Comparison of ENCODE assay signal across 23 cellular contexts in genomic region chr7:152872745-152873118, GRCh38.
"Had no signal": no experiment of that assay in that cellular context is flagged by ENCODE, and none has a peak within 500 bp of the region (broad histone marks: within the 10 kb centered on the region; RNA-seq: fewer than 3 reads in every experiment).

No MANE protein-coding gene starts in this region.

- H3K36me3 Mint-ChIP-seq: natural killer cell had no signal

- H3K4me1 ChIP-seq: gastrocnemius medialis, lower lobe of right lung, parathyroid adenoma, prostate gland, right atrium auricular region, suprapubic skin, transverse colon, vagina had no signal

- DNase-seq: effector CD4-positive, alpha-beta T cell; foreskin fibroblast; gastrocnemius medialis; left ventricle myocardium superior; lower lobe of right lung; natural killer cell; stimulated activated CD4-positive, alpha-beta T cell treated with anti-CD3 and anti-CD28 coated beads, Interleukin-12 subunit alpha, Interleukin-12 subunit beta, amount 100 ng/mL, for 4 hours; stimulated activated CD4-positive, alpha-beta T cell treated with anti-CD3 and anti-CD28 coated beads, Interleukin-1b, Interleukin-23, amount 100 ng/mL, for 48 hours; stimulated activated CD4-positive, alpha-beta T cell treated with anti-CD3 and anti-CD28 coated beads, Interleukin-4, amount 100 ng/mL, for 1 hour; stimulated activated CD8-positive, alpha-beta memory T cell treated with anti-CD3 and anti-CD28 coated beads, Interleukin-4, amount 100 ng/mL, for 48 hours; stimulated activated naive CD4-positive, alpha-beta T cell treated with Interleukin-2 at 50 U/mL for 16 hours; transverse colon had no signal

- H3K9me3 Mint-ChIP-seq: natural killer cell had no signal

- H3K4me3 Mint-ChIP-seq: natural killer cell had no signal

- ATAC-seq: esophagus mucosa, gastrocnemius medialis, left ventricle myocardium superior, natural killer cell, sciatic nerve had no signal

- H3K9me3 ChIP-seq: gastrocnemius medialis, lower lobe of right lung, neutrophil, prostate gland, right atrium auricular region, suprapubic skin, transverse colon, vagina had no signal

- H3K4me3 ChIP-seq: dorsolateral prefrontal cortex, gastrocnemius medialis, lower lobe of right lung, prostate gland, right atrium auricular region, smooth muscle cell, suprapubic skin, transverse colon, vagina had no signal

- H3K27me3 ChIP-seq: dorsolateral prefrontal cortex, gastrocnemius medialis, neutrophil, right atrium auricular region, suprapubic skin, transverse colon, vagina had no signal

- H3K27ac ChIP-seq: dorsolateral prefrontal cortex, epithelial cell of prostate, gastrocnemius medialis, lower lobe of right lung, neutrophil, parathyroid adenoma, prostate gland, right atrium auricular region, suprapubic skin, transverse colon, vagina had no signal

- H3K27ac Mint-ChIP-seq: natural killer cell had no signal

- H3K4me1 Mint-ChIP-seq: natural killer cell had no signal

- H3K36me3 ChIP-seq: gastrocnemius medialis, lower lobe of right lung, neutrophil, prostate gland, right atrium auricular region, suprapubic skin, transverse colon, vagina had no signal
